26 cellular contexts compared by ENCODE assay signal in the genomic region with DNA sequence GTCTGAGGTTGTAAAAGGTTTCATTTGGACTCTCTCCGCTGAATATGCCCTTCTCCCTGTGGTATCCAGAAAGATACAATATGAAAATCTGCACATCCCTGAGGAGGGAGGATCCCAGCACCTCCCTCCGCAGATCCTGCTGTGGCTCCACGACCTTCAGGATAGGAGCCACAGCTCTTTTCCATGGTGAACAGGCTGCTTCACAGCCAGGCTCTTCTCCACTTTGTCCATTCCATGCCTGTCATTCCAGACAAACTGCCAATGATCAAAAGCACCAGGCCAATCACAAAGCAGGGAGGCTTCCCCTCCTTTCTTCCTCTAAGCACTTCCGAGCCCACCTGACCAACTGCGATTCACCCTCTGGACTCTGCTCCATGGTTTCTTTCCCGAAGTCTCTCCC.
DNase-seq lines count a peak whose midpoint lies in the region; ATAC-seq and TF ChIP-seq lines count a peak whose summit lies in the region.
"Had no signal": no experiment of that assay in that cellular context is flagged by ENCODE, and none has a peak within 500 bp of the region (broad histone marks: within the 10 kb centered on the region; RNA-seq: fewer than 3 reads in every experiment).

No MANE protein-coding gene starts in this region.

- H3K4me3 Mint-ChIP-seq in CD4-positive, alpha-beta memory T cell = no peak overlapping the region
- H3K4me3 Mint-ChIP-seq in HFFc6 (no peak overlapping the region), nephron (no peak overlapping the region)
- H3K4me3 Mint-ChIP-seq: activated T-cell treated with anti-CD3 and anti-CD28 coated beads, Interleukin-2, amount 50 U/mL, for 4 hours; stimulated activated memory B cell treated with anti-CD40 and anti-IgM and Interleukin-4, amounts not matched to agents 10 μg/mL and 1 μg/mL and 100 μg/mL, for 72 hours had no signal

- 74 to 79% methylated on average over 6 of the region's 6 CpGs for WGBS in heart right ventricle, 2 donors

- ATAC-seq in heart right ventricle (peak in 5 of 8 donors; percentile 33 to 68 (median 38)), HG03135 (IDR thresholded peaks at IDR 0.05; ENCODE audit: unreplicated experiment) (no peak)
- ATAC-seq: activated T-cell treated with anti-CD3 and anti-CD28 coated beads, Interleukin-2, amount 50 U/mL, for 4 hours; HCT116; K562; left colon; stimulated activated memory B cell treated with anti-CD40 and anti-IgM and Interleukin-4, amounts not matched to agents 10 μg/mL and 1 μg/mL and 100 μg/mL, for 72 hours; upper lobe of right lung had no signal

- POLR2A ChIA-PET in CD4-positive, alpha-beta memory T cell (lab: Charles Lee; ENCODE audit: partially characterized antibody) = no interaction called here
- POLR2A ChIA-PET in GM10248 (lab: Yijun Ruan, JAX) = no interaction called here

- H3K27ac ChIP-seq in CD4-positive, alpha-beta memory T cell (ENCODE audit: low read depth, low read length) = no peak overlapping the region
- H3K27ac ChIP-seq in heart right ventricle = peak overlapping the region in 6 of 10 donors; percentile 17 to 66 (median 35)
- H3K27ac ChIP-seq: BLaER1, brain microvascular endothelial cell, upper lobe of right lung, WERI-Rb-1 had no signal

- H3K27ac Mint-ChIP-seq in CD4-positive, alpha-beta memory T cell = peak overlapping the region in 4 of 7 donors; percentile 12 to 81 (median 52)
- H3K27ac Mint-ChIP-seq in HFFc6 (peak overlapping the region; percentile 42), nephron (peak overlapping the region in 2 of 3 experiments; percentile 14 to 49)
- H3K27ac Mint-ChIP-seq: stimulated activated memory B cell treated with anti-CD40 and anti-IgM and Interleukin-4, amounts not matched to agents 10 μg/mL and 1 μg/mL and 100 μg/mL, for 72 hours had no signal

- intact Hi-C loops in CD4-positive, alpha-beta memory T cell (cut with micrococcal nuclease) = no loop called here
- intact Hi-C loops in heart right ventricle (cut with DNase I) = loop anchor here in 1 of 10 donors (10.0 kb wide), 1 partner anchor 118 kb away; no protein-coding TSS in a partner anchor

- TF ChIP-seq CTCF in HFFc6 (IDR thresholded peaks at IDR 0.05) (no peak), heart right ventricle (IDR thresholded peaks at IDR 0.05) (no peak), nephron (IDR thresholded peaks at IDR 0.05; ENCODE audit: unreplicated experiment in 3 of 3) (no peak), GM10248 (IDR thresholded peaks at IDR 0.05; ENCODE audit: control extremely low read depth, extremely low read depth, low read depth, missing control alignments) (no peak)

- H3K36me3 ChIP-seq in CD4-positive, alpha-beta memory T cell (ENCODE audit: insufficient read depth, low read length) = peaks cover 81% of the 10 kb centered on the region
- peaks cover 0 to 100% (median 79%) of the 10 kb centered on the region in 9 donors for H3K36me3 ChIP-seq in heart right ventricle
- H3K36me3 ChIP-seq: WERI-Rb-1 had no signal

- H3K4me1 ChIP-seq in CD4-positive, alpha-beta memory T cell (ENCODE audit: insufficient read depth, low read length) = no peaks in the 10 kb centered on the region
- peaks cover 0 to 36% (median 10%) of the 10 kb centered on the region in 9 donors for H3K4me1 ChIP-seq in heart right ventricle
- H3K4me1 ChIP-seq: BLaER1, upper lobe of right lung had no signal

- DNase-seq in CD4-positive, alpha-beta memory T cell = no peak
- DNase-seq in HFFc6 (no peak), heart right ventricle (no peak), hepatic stellate cell (ENCODE audit: low spot score) (no peak), GM10248 (ENCODE audit: extremely low spot score) (no peak)
- DNase-seq: activated CD4-positive, alpha-beta T cell treated with anti-CD3 and anti-CD28 coated beads for 48 hours; activated gamma-delta T cell treated with Interleukin-2 at 50 U/mL for 16 hours; activated T-cell treated with anti-CD3 and anti-CD28 coated beads, Interleukin-2, amount 50 U/mL, for 4 hours; brain microvascular endothelial cell; Calu3; DMS79; hippocampal formation; left colon; mesenchymal stem cell; NCI-H1092 treated with DMSO at 0.1 percent for 48 hours; NCI-H187; NCI-H82; substantia nigra; upper lobe of right lung; WERI-Rb-1 had no signal

- no peaks in the 10 kb centered on the region for H3K9me3 Mint-ChIP-seq in CD4-positive, alpha-beta memory T cell
- H3K9me3 Mint-ChIP-seq in HFFc6 (no peaks in the 10 kb centered on the region), nephron (no peaks in the 10 kb centered on the region)
- H3K9me3 Mint-ChIP-seq: activated T-cell treated with anti-CD3 and anti-CD28 coated beads, Interleukin-2, amount 50 U/mL, for 4 hours; stimulated activated memory B cell treated with anti-CD40 and anti-IgM and Interleukin-4, amounts not matched to agents 10 μg/mL and 1 μg/mL and 100 μg/mL, for 72 hours had no signal

- H3K4me3 ChIP-seq in CD4-positive, alpha-beta memory T cell (ENCODE audit: low read length in 2 of 2) = no peak overlapping the region
- no peak overlapping the region for H3K4me3 ChIP-seq in heart right ventricle
- H3K4me3 ChIP-seq: BLaER1, K562, upper lobe of right lung had no signal

- H3K27me3 Mint-ChIP-seq in CD4-positive, alpha-beta memory T cell = no peaks in the 10 kb centered on the region
- no peaks in the 10 kb centered on the region for H3K27me3 Mint-ChIP-seq in HFFc6 (ENCODE audit: insufficient read depth)
- no peaks in the 10 kb centered on the region for H3K27me3 Mint-ChIP-seq in nephron (ENCODE audit: low read depth)
- H3K27me3 Mint-ChIP-seq: stimulated activated memory B cell treated with anti-CD40 and anti-IgM and Interleukin-4, amounts not matched to agents 10 μg/mL and 1 μg/mL and 100 μg/mL, for 72 hours had no signal

- CTCF ChIA-PET in CD4-positive, alpha-beta memory T cell (lab: Charles Lee; ENCODE audit: partially characterized antibody) = interaction anchor here (1.4 kb wide), 1 partner anchor 472 kb away, joined by 3 read pairs; no protein-coding TSS in a partner anchor
- CTCF ChIA-PET in GM10248 (lab: Yijun Ruan, JAX) = interaction anchor here (1.5 to 1.9 kb wide), 3 partner anchors 12 to 23 kb away, joined by 3 to 7 read pairs (median 4); no protein-coding TSS in a partner anchor

- H3K27me3 ChIP-seq in CD4-positive, alpha-beta memory T cell (ENCODE audit: insufficient read depth, low read length) = no peaks in the 10 kb centered on the region
- no peaks in the 10 kb centered on the region for H3K27me3 ChIP-seq in heart right ventricle
- H3K27me3 ChIP-seq: BLaER1, brain microvascular endothelial cell, upper lobe of right lung had no signal

- no peaks in the 10 kb centered on the region for H3K9me3 ChIP-seq in CD4-positive, alpha-beta memory T cell (ENCODE audit: control insufficient read depth in 1 of 2, low read length in 2 of 2)
- no peaks in the 10 kb centered on the region for H3K9me3 ChIP-seq in heart right ventricle
- H3K9me3 ChIP-seq: BLaER1, upper lobe of right lung had no signal

- H3K36me3 Mint-ChIP-seq in CD4-positive, alpha-beta memory T cell = peaks cover 69 to 91% of the 10 kb centered on the region in 2 donors
- peaks cover 39% of the 10 kb centered on the region for H3K36me3 Mint-ChIP-seq in HFFc6 (ENCODE audit: low read depth)
- peaks cover 68% of the 10 kb centered on the region for H3K36me3 Mint-ChIP-seq in nephron (ENCODE audit: low read depth)

- H3K4me1 Mint-ChIP-seq in CD4-positive, alpha-beta memory T cell = peaks cover 0 to 11% (median 3%) of the 10 kb centered on the region in 4 donors
- H3K4me1 Mint-ChIP-seq in HFFc6 (ENCODE audit: low read depth) (peaks cover 26% of the 10 kb centered on the region), nephron (peaks cover 41% of the 10 kb centered on the region)
